Comparison of ENCODE assay signal across 8 cellular contexts in the genomic region with DNA sequence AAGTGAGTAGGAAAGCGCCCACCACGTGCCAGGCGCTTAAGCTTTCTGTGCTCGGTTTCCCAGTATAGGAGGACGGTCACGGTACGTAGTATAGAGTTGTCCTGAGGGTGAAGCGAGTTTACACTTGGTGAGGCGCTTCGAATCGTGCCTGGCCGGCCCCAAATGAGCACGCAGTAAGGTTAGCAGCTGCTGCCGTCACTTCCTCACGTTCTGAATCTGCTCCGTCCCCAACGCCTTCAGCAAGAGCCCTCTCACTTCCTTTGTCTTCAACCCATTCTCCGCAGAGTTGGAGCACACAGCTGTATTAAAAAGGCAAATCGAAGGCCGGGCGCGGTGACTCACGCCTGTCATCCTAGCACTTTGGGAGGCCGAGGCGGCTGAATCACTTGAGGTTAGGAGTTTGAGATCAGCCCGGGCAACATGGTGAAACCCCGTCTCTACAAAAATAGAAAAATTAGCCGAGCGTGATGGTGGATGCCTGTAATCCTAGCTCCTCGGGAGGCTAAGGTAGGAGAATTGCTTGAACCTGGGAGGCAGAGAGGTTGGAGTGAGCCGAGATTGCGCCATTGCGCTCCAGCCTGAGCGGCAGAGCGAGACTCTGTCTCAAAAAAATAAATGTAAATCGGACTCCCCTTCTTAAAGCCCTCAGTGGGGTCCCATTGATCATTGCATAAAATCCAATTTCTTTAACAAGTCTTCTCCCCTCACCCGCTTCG. TPM values are rescaled to one million over a fixed set of nuclear protein-coding genes. Genes with fewer than 3 reads are reported as not detected.
DNase-seq lines count a peak whose midpoint lies in the region; ATAC-seq and TF ChIP-seq lines count a peak whose summit lies in the region.

No MANE protein-coding gene starts in this region.

- peak overlapping the region; percentile 91 to 97 (median 95) for H3K4me3 Mint-ChIP-seq in CD4-positive, alpha-beta memory T cell

- H3K9me3 ChIP-seq in CD4-positive, alpha-beta memory T cell (ENCODE audit: control insufficient read depth in 1 of 2, low read length in 2 of 2): no peaks in the 10 kb centered on the region
- no peaks in the 10 kb centered on the region for H3K9me3 ChIP-seq in thoracic aorta

- H3K4me1 Mint-ChIP-seq in CD4-positive, alpha-beta memory T cell: peaks cover 42 to 69% (median 56%) of the 10 kb centered on the region in 4 donors

- intact Hi-C loops in CD4-positive, alpha-beta memory T cell (cut with micrococcal nuclease): loop anchor here (2.0 to 10.0 kb wide), 6 partner anchors 16 to 1402 kb away; a partner anchor contains a TSS

- H3K4me1 ChIP-seq in CD4-positive, alpha-beta memory T cell (ENCODE audit: insufficient read depth, low read length): peaks cover 50% of the 10 kb centered on the region
- H3K4me1 ChIP-seq in foreskin keratinocyte: peaks cover 6% of the 10 kb centered on the region
- H3K4me1 ChIP-seq in thoracic aorta (ENCODE audit: control insufficient read depth in 1 of 2, low read depth in 2 of 2): peaks cover 9 to 19% of the 10 kb centered on the region in 2 donors

- H3K27me3 Mint-ChIP-seq in CD4-positive, alpha-beta memory T cell: no peaks in the 10 kb centered on the region

- H3K27ac ChIP-seq in CD4-positive, alpha-beta memory T cell (ENCODE audit: low read depth, low read length): peak overlapping the region; percentile 97
- H3K27ac ChIP-seq in foreskin keratinocyte (peak overlapping the region; percentile 46), thoracic aorta (peak overlapping the region; percentile 80 to 95)

- H3K27ac Mint-ChIP-seq in CD4-positive, alpha-beta memory T cell: peak overlapping the region; percentile 97 to 100 (median 99)

- peak overlapping the region; percentile 62 to 63 for H3K4me3 ChIP-seq in CD4-positive, alpha-beta memory T cell (ENCODE audit: low read length in 2 of 2)
- peak overlapping the region; percentile 94 for H3K4me3 ChIP-seq in thoracic aorta

- POLR2A ChIA-PET in CD4-positive, alpha-beta memory T cell (lab: Charles Lee; ENCODE audit: partially characterized antibody): interaction anchor here (0.8 to 2.4 kb wide), 16 partner anchors 8 to 1132 kb away, joined by 3 to 13 read pairs (median 5); a partner anchor contains a TSS

- CTCF ChIA-PET in CD4-positive, alpha-beta memory T cell (lab: Charles Lee; ENCODE audit: partially characterized antibody): interaction anchor here (0.9 to 5.0 kb wide), 4 partner anchors 14 to 279 kb away, joined by 3 to 34 read pairs (median 17); no protein-coding TSS in a partner anchor

- TF ChIP-seq CTCF in GM20000 (IDR thresholded peaks at IDR 0.05; ENCODE audit: extremely low read depth, missing control alignments) (no peak), foreskin keratinocyte (conservative IDR thresholded peaks at IDR 0.05) (peak; percentile 0), omental fat pad (IDR thresholded peaks at IDR 0.05) (no peak), thoracic aorta (IDR thresholded peaks at IDR 0.05) (no peak)

- peaks cover 4% of the 10 kb centered on the region for H3K36me3 ChIP-seq in CD4-positive, alpha-beta memory T cell (ENCODE audit: insufficient read depth, low read length)
- no peaks in the 10 kb centered on the region for H3K36me3 ChIP-seq in thoracic aorta

- peak; percentile 77 to 92 (median 82) for DNase-seq in CD4-positive, alpha-beta memory T cell
- peak; percentile 70 for DNase-seq in GM20000 (ENCODE audit: low spot score)
- DNase-seq in HS-5 (ENCODE audit: low read depth): peak; percentile 74
- DNase-seq in RPMI7951 (ENCODE audit: low read depth): peak; percentile 93
- DNase-seq in activated T-helper 9 cell treated with anti-CD3 and anti-CD28 coated beads, Interleukin-2, amount 50 U/mL, for 16 hours (ENCODE audit: low read depth): peak; percentile 82
- DNase-seq in foreskin keratinocyte: peak; percentile 88 to 91
- peak; percentile 76 for DNase-seq in omental fat pad (ENCODE audit: low spot score)
- DNase-seq in thoracic aorta (ENCODE audit: low spot score): peak; percentile 74

- H3K27me3 ChIP-seq in CD4-positive, alpha-beta memory T cell (ENCODE audit: insufficient read depth, low read length): no peaks in the 10 kb centered on the region
- H3K27me3 ChIP-seq in foreskin keratinocyte (no peaks in the 10 kb centered on the region), thoracic aorta (replicated peaks; ENCODE audit: insufficient read depth) (no peaks in the 10 kb centered on the region)

- ATAC-seq in foreskin keratinocyte: peak; percentile 58
- peak; percentile 44 for ATAC-seq in omental fat pad (ENCODE audit: low FRiP score)
- peak; percentile 21 for ATAC-seq in thoracic aorta (ENCODE audit: insufficient number of reproducible peaks, low FRiP score, low read depth)

- H3K36me3 Mint-ChIP-seq in CD4-positive, alpha-beta memory T cell: peaks cover 6 to 32% of the 10 kb centered on the region in 2 donors

- no peaks in the 10 kb centered on the region for H3K9me3 Mint-ChIP-seq in CD4-positive, alpha-beta memory T cell

RNA-seq across cellular contexts. Expression of a gene that starts 0.7 kb away (rescaled TPM):
- 10 to 100 TPM; 54.0 to 58.9 TPM for total RNA-seq in CD4-positive, alpha-beta memory T cell
- 10 to 100 TPM; 40.9 to 42.2 TPM for polyA plus RNA-seq in CD4-positive, alpha-beta memory T cell
- total RNA-seq in RPMI7951 (2014; rRNA removed; shearing (Covaris generic)): 41.2 and 48.7 TPM in 2 replicates
- total RNA-seq in foreskin keratinocyte (26.8 and 27.2 TPM in 2 replicates), omental fat pad (10 to 100 TPM; 10.2 to 14.2 (median 12.9) TPM), thoracic aorta (10 to 100 TPM; 11.2 to 21.4 TPM)
- 13.9 and 17.7 TPM in 2 replicates for polyA plus RNA-seq in foreskin keratinocyte

RNA-seq across cellular contexts. Expression of a gene that starts 1.9 kb away (rescaled TPM):
- total RNA-seq in CD4-positive, alpha-beta memory T cell: 1 to 10 TPM; 1.3 to 2.5 TPM
- polyA plus RNA-seq in CD4-positive, alpha-beta memory T cell: 1 to 10 TPM in 1 of 2 donors, under 1 TPM in 1; 0.36 to 2.6 TPM
- 13.5 and 18.6 TPM in 2 replicates for total RNA-seq in RPMI7951 (2014; rRNA removed; shearing (Covaris generic))
- total RNA-seq in foreskin keratinocyte (12.5 and 14.0 TPM in 2 replicates), omental fat pad (1 to 10 TPM; 2.9 to 5.0 (median 4.1) TPM), thoracic aorta (1 to 10 TPM; 3.1 to 8.9 TPM)
- 15.5 and 16.2 TPM in 2 replicates for polyA plus RNA-seq in foreskin keratinocyte

Comparison
In these comparisons a context has a peak if more than half of its experiments do, and no peak if none do; other contexts are left out.
1. Peak in every context shown above with its lines: DNase-seq, ATAC-seq, H3K4me3 ChIP-seq and H3K27ac ChIP-seq.
2. H3K27ac ChIP-seq: peak in every context shown above with its lines; median percentile 97 in CD4-positive, alpha-beta memory T cell; 88 in thoracic aorta; 46 in foreskin keratinocyte.